ENCODE assay signal across 23 cellular contexts in the genomic region with DNA sequence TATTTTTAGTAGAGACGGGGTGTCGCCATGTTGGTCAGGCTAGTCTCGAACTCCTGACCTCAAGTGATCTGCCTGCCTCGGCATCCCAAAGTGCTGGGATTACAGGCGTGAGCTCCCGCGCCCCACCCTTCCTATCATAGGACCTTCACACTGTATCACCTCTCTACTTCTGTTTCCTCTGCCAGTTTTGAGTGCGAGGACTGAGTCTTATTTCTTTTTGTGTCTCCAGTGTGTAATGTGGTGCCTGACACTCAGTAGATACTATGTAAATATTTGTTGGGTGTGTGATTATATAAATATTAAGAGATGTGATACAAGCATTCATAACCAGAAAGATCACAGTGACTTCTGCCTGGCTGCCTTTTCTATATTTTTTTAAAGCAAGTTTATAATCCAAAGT. TPM values are rescaled to one million over a fixed set of nuclear protein-coding genes. Genes with fewer than 3 reads are reported as not detected.
DNase-seq lines count a peak whose midpoint lies in the region; ATAC-seq and TF ChIP-seq lines count a peak whose summit lies in the region.
"Had no signal": no experiment of that assay in that cellular context is flagged by ENCODE, and none has a peak within 500 bp of the region (broad histone marks: within the 10 kb centered on the region; RNA-seq: fewer than 3 reads in every experiment).

No MANE protein-coding gene starts in this region.

- H3K4me3 ChIP-seq in skeletal muscle satellite cell (ENCODE audit: low read length): no peak overlapping the region
- H3K4me3 ChIP-seq in testis: no peak overlapping the region
- H3K4me3 ChIP-seq in A673 (ENCODE audit: low read depth, low read length, poor library complexity, severe bottlenecking): no peak overlapping the region
- H3K4me3 ChIP-seq: SJCRH30, smooth muscle cell had no signal

- CTCF ChIA-PET in A673 (lab: Charles Lee): no interaction called here

- no peak for DNase-seq in activated T-cell treated with anti-CD3 and anti-CD28 coated beads, Interleukin-2, amount 50 U/mL, for 72 hours
- no peak for DNase-seq in activated T-cell treated with anti-CD3 and anti-CD28 coated beads for 4 hours
- peak; percentile 47 for DNase-seq in DMS53 treated with DMSO at 0.1 percent for 48 hours (lab: John Stamatoyannopoulos, UW; ENCODE audit: unreplicated experiment)
- no peak for DNase-seq in NCI-H1436 treated with DMSO at 0.1 percent for 48 hours (lab: John Stamatoyannopoulos, UW)
- no peak for DNase-seq in testis
- DNase-seq in A673 (ENCODE audit: low spot score): no peak
- DNase-seq: activated CD4-positive, alpha-beta T cell treated with anti-CD3 and anti-CD28 coated beads, Interleukin-2, amount 50 U/mL, for 1 hour; activated CD8-positive, alpha-beta memory T cell treated with anti-CD3 and anti-CD28 coated beads, Interleukin-2, amount 50 U/mL, for 4 hours; NCI-H1092 treated with DMSO at 0.1 percent for 48 hours; NCI-H2081; NCI-H226; NCI-H69; retina; SJCRH30; stimulated activated CD4-positive, alpha-beta T cell treated with anti-CD3 and anti-CD28 coated beads, Interleukin-1b, Interleukin-23, amount 100 ng/mL, for 48 hours; stimulated activated CD8-positive, alpha-beta memory T cell treated with anti-CD3 and anti-CD28 coated beads, Interleukin-4, amount 100 ng/mL, for 48 hours; substantia nigra; T-helper 1 cell had no signal

- H3K27ac ChIP-seq in testis (no peak overlapping the region), A673 (ENCODE audit: low read depth, low read length, poor library complexity, severe bottlenecking) (no peak overlapping the region)
- H3K27ac ChIP-seq: SJCRH30 had no signal

- intact Hi-C loops in testis (cut with DNase I; ENCODE audit: low total_unique reads) (no loop called here), A673 (cut with micrococcal nuclease; ENCODE audit: unreplicated experiment) (no loop called here)

- POLR2A ChIA-PET in A673 (lab: Charles Lee; ENCODE audit: low non-redundant PET): no interaction called here

- TF ChIP-seq POLR2A in testis (IDR thresholded peaks at IDR 0.05): no peak

- H3K4me3 Mint-ChIP-seq in activated T-cell treated with anti-CD3 and anti-CD28 coated beads, Interleukin-2, amount 50 U/mL, for 72 hours: peak overlapping the region; percentile 59 to 88
- peak overlapping the region; percentile 55 for H3K4me3 Mint-ChIP-seq in activated naive CD8-positive, alpha-beta T cell
- H3K4me3 Mint-ChIP-seq: CD14-positive monocyte; natural killer cell treated with Interleukin-12 subunit alpha and Interleukin-12 subunit beta and Interleukin-15 and Interleukin-18, amount 100 ng/mL, for 72 hours had no signal

- H3K27me3 Mint-ChIP-seq in activated T-cell treated with anti-CD3 and anti-CD28 coated beads, Interleukin-2, amount 50 U/mL, for 72 hours (ENCODE audit: low read depth): no peaks in the 10 kb centered on the region
- H3K27me3 Mint-ChIP-seq in activated naive CD8-positive, alpha-beta T cell: no peaks in the 10 kb centered on the region

- H3K4me1 ChIP-seq in skeletal muscle satellite cell (ENCODE audit: control insufficient read depth, insufficient read depth, low read length) (peaks cover 29% of the 10 kb centered on the region), testis (no peaks in the 10 kb centered on the region), A673 (ENCODE audit: insufficient read depth, low read length, poor library complexity, severe bottlenecking) (no peaks in the 10 kb centered on the region)
- H3K4me1 ChIP-seq: SJCRH30 had no signal

- H3K4me2 ChIP-seq in skeletal muscle satellite cell (ENCODE audit: low read length): no peak overlapping the region
- H3K4me2 ChIP-seq: smooth muscle cell had no signal

- H3K36me3 ChIP-seq in skeletal muscle satellite cell (ENCODE audit: insufficient read depth, low read length): peaks cover 24% of the 10 kb centered on the region
- H3K36me3 ChIP-seq in testis (ENCODE audit: low read depth, missing control alignments): no peaks in the 10 kb centered on the region
- H3K36me3 ChIP-seq in A673 (ENCODE audit: insufficient read depth, low read length, poor library complexity, severe bottlenecking): no peaks in the 10 kb centered on the region

- no peaks in the 10 kb centered on the region for H3K9me3 ChIP-seq in skeletal muscle satellite cell (replicated peaks; ENCODE audit: low read length)
- H3K9me3 ChIP-seq in testis: no peaks in the 10 kb centered on the region
- H3K9me3 ChIP-seq in A673 (ENCODE audit: low read depth, low read length, poor library complexity, severe bottlenecking): no peaks in the 10 kb centered on the region

- peaks cover 99% of the 10 kb centered on the region for H3K4me1 Mint-ChIP-seq in activated T-cell treated with anti-CD3 and anti-CD28 coated beads, Interleukin-2, amount 50 U/mL, for 72 hours (ENCODE audit: low read depth)
- H3K4me1 Mint-ChIP-seq in activated naive CD8-positive, alpha-beta T cell (ENCODE audit: low read depth): peaks cover 95% of the 10 kb centered on the region

- H3K27ac Mint-ChIP-seq in activated T-cell treated with anti-CD3 and anti-CD28 coated beads, Interleukin-2, amount 50 U/mL, for 72 hours: peak overlapping the region; percentile 88
- peak overlapping the region; percentile 98 for H3K27ac Mint-ChIP-seq in activated naive CD8-positive, alpha-beta T cell

- BruUV-seq in A673 (replicated peaks; lab: Mats Ljungman, UMichigan): no TSS peak

- H3K36me3 Mint-ChIP-seq in activated T-cell treated with anti-CD3 and anti-CD28 coated beads, Interleukin-2, amount 50 U/mL, for 72 hours (ENCODE audit: insufficient read depth in 2 of 2): peaks cover 11 to 35% of the 10 kb centered on the region in 2 donors
- H3K36me3 Mint-ChIP-seq in activated naive CD8-positive, alpha-beta T cell: peaks cover 37% of the 10 kb centered on the region
- H3K36me3 Mint-ChIP-seq: natural killer cell treated with Interleukin-12 subunit alpha and Interleukin-12 subunit beta and Interleukin-15 and Interleukin-18, amount 100 ng/mL, for 72 hours had no signal

- ATAC-seq in activated T-cell treated with anti-CD3 and anti-CD28 coated beads, Interleukin-2, amount 50 U/mL, for 72 hours (replicated peaks in 1 of 2): no peak
- ATAC-seq: natural killer cell treated with Interleukin-12 subunit alpha and Interleukin-12 subunit beta and Interleukin-15 and Interleukin-18, amount 100 ng/mL, for 72 hours had no signal

- H3K9me3 Mint-ChIP-seq in activated T-cell treated with anti-CD3 and anti-CD28 coated beads, Interleukin-2, amount 50 U/mL, for 72 hours: no peaks in the 10 kb centered on the region
- H3K9me3 Mint-ChIP-seq in activated naive CD8-positive, alpha-beta T cell (ENCODE audit: low read depth): no peaks in the 10 kb centered on the region
- H3K9me3 Mint-ChIP-seq: CD14-positive monocyte; natural killer cell treated with Interleukin-12 subunit alpha and Interleukin-12 subunit beta and Interleukin-15 and Interleukin-18, amount 100 ng/mL, for 72 hours had no signal

- H3K27me3 ChIP-seq in skeletal muscle satellite cell (ENCODE audit: control insufficient read depth, insufficient read depth, low read length): no peaks in the 10 kb centered on the region
- H3K27me3 ChIP-seq in testis: no peaks in the 10 kb centered on the region
- no peaks in the 10 kb centered on the region for H3K27me3 ChIP-seq in A673 (replicated peaks; ENCODE audit: insufficient read depth, low read depth, low read length, poor library complexity)
- H3K27me3 ChIP-seq: SJCRH30 had no signal

- TF ChIP-seq CTCF in testis (IDR thresholded peaks at IDR 0.05): no peak
- no peak for TF ChIP-seq CTCF in A673 (conservative IDR thresholded peaks at IDR 0.05; ENCODE audit: low read depth, low read length)

- H3K9ac ChIP-seq in skeletal muscle satellite cell (ENCODE audit: low read depth, low read length): peak overlapping the region; percentile 23

- 88 to 94% methylated on average over 8 of the region's 8 CpGs for WGBS in testis, 2 donors

RNA-seq across cellular contexts. Expression of a gene that starts 10.5 kb away (rescaled TPM):
- 100 to 1,000 TPM; 126 to 138 TPM for total RNA-seq in activated T-cell treated with anti-CD3 and anti-CD28 coated beads, Interleukin-2, amount 50 U/mL, for 72 hours
- total RNA-seq in skeletal muscle satellite cell (2012; rRNA removed): 26.0 and 31.9 TPM in 2 replicates
- total RNA-seq in testis: 10 to 100 TPM; 15.4 to 22.9 TPM
- 6.8 TPM for polyA plus RNA-seq in testis (ENCODE audit: insufficient read depth, low read depth, low replicate concordance)
- total RNA-seq in A673 (2021): 15.7 and 16.3 TPM in 2 replicates
